15 cellular contexts compared by ENCODE assay signal in genomic region chr2:134845719-134846118, GRCh38. TPM values are rescaled to one million over a fixed set of nuclear protein-coding genes. Genes with fewer than 3 reads are reported as not detected.
DNase-seq lines count a peak whose midpoint lies in the region; ATAC-seq, FAIRE-seq and TF ChIP-seq lines count a peak whose summit lies in the region.
"Had no signal": no experiment of that assay in that cellular context is flagged by ENCODE, and none has a peak within 500 bp of the region (broad histone marks: within the 10 kb centered on the region; RNA-seq: fewer than 3 reads in every experiment).

No MANE protein-coding gene starts in this region.

- FAIRE-seq in RCC 7860 (lab: Jason Lieb, UNC) = peak; percentile 95

- intact Hi-C loops in posterior vena cava (cut with DNase I) = loop anchor here in 1 of 2 donors (1.0 kb wide), 1 partner anchor 9 kb away; no protein-coding TSS in a partner anchor

- H3K4me3 ChIP-seq in epithelial cell of proximal tubule (ENCODE audit: low read depth, low read length) = no peak overlapping the region
- H3K4me3 ChIP-seq: coronary artery, stomach had no signal

- DNase-seq in GM04504 (ENCODE audit: low read depth) = peak; percentile 16
- peak; percentile 86 for DNase-seq in RCC 7860 (ENCODE audit: low spot score)
- DNase-seq in epithelial cell of proximal tubule (ENCODE audit: low read depth) = peak; percentile 81
- peak; percentile 94 for DNase-seq in renal cortical epithelial cell (ENCODE audit: low read depth)
- no peak for DNase-seq in activated CD4-positive, alpha-beta T cell treated with anti-CD3 and anti-CD28 coated beads, Interleukin-2, amount 50 U/mL, for 48 hours
- no peak for DNase-seq in posterior vena cava (ENCODE audit: low spot score)
- no peak for DNase-seq in T-helper 9 cell
- DNase-seq: activated CD8-positive, alpha-beta memory T cell treated with anti-CD3 and anti-CD28 coated beads, Interleukin-2, amount 10 ng/mL, durations not matched to agents 7 days and 5 days; activated naive CD4-positive, alpha-beta T cell treated with anti-CD3 and anti-CD28 coated beads for 36 hours; immature natural killer cell; NCI-H1436 treated with DMSO at 0.1 percent for 48 hours; SHP77 treated with DMSO at 0.1 percent for 48 hours; stomach had no signal

- ATAC-seq in HG02571 (IDR thresholded peaks at IDR 0.05; ENCODE audit: unreplicated experiment) = no peak
- ATAC-seq: activated CD8-positive, alpha-beta memory T cell treated with anti-CD3 and anti-CD28 coated beads, Interleukin-2, amount 10 ng/mL, durations not matched to agents 7 days and 5 days had no signal

- TF ChIP-seq CTCF in epithelial cell of proximal tubule (conservative IDR thresholded peaks at IDR 0.05; ENCODE audit: low read depth, low read length) = no peak

RNA-seq across cellular contexts. Expression of gene ACMSD, which starts 7.3 kb away (rescaled TPM):
- 0.23 and 0.29 TPM in 2 replicates for total RNA-seq in epithelial cell of proximal tubule
- 3.3 and 21.7 TPM in 2 replicates for total RNA-seq in renal cortical epithelial cell
- not detected for total RNA-seq in posterior vena cava
- total RNA-seq: activated CD8-positive, alpha-beta memory T cell treated with anti-CD3 and anti-CD28 coated beads, Interleukin-2, amount 10 ng/mL, durations not matched to agents 7 days and 5 days; activated naive CD4-positive, alpha-beta T cell treated with anti-CD3 and anti-CD28 coated beads for 36 hours; stomach had no signal

Comparison
In these comparisons a context has a peak if more than half of its experiments do, and no peak if none do; other contexts are left out.
1. DNase-seq: peak in GM04504 (single experiment), RCC 7860 (single experiment), epithelial cell of proximal tubule (single experiment) and renal cortical epithelial cell (single experiment); none in activated CD4-positive, alpha-beta T cell treated with anti-CD3 and anti-CD28 coated beads, Interleukin-2, amount 50 U/mL, for 48 hours (0 of 2), posterior vena cava (single experiment) and T-helper 9 cell (single experiment).